In the genomic region with DNA sequence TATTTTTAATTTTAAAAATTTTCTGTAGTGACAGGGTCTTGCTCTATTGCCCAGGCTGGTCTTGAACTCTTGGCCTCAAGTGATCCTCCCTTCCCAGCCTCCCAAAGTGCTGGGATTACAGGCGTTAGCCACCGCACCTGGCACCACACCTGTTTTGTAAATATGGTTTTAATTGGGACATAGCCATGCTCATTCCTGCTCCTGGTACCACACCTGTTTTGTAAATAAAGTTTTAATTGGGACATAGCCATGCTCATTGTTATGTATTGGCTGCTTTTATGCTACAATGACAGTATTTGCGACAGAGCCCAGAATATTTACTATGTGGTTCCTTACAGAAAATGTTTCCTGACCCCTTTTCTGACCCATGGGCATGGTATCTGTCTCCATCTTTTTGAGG, we compare ENCODE assay signal across 22 cellular contexts.
"Had no signal": no experiment of that assay in that cellular context is flagged by ENCODE, and none has a peak within 500 bp of the region (broad histone marks: within the 10 kb centered on the region; RNA-seq: fewer than 3 reads in every experiment).

No MANE protein-coding gene starts in this region.

- H3K4me1 Mint-ChIP-seq: neural progenitor cell had no signal

- ATAC-seq: effector memory CD8-positive, alpha-beta T cell; gastrocnemius medialis; heart right ventricle; left lobe of liver; natural killer cell; pancreas; right cardiac atrium had no signal

- H3K27ac Mint-ChIP-seq: effector memory CD8-positive, alpha-beta T cell; natural killer cell; neural progenitor cell; progenitor cell of endocrine pancreas had no signal

- H3K27me3 Mint-ChIP-seq: effector memory CD8-positive, alpha-beta T cell; progenitor cell of endocrine pancreas had no signal

- H3K9me3 ChIP-seq: esophagus muscularis mucosa, gastrocnemius medialis, pancreas, stomach, thoracic aorta had no signal

- H3K9ac ChIP-seq: neural progenitor cell had no signal

- H3K4me3 Mint-ChIP-seq: effector memory CD8-positive, alpha-beta T cell; natural killer cell; neural progenitor cell had no signal

- H3K27me3 ChIP-seq: esophagus muscularis mucosa, gastrocnemius medialis, heart right ventricle, neural progenitor cell, pancreas, stomach had no signal

- H3K4me1 ChIP-seq: esophagus muscularis mucosa, gastrocnemius medialis, neural progenitor cell, pancreas, stomach had no signal

- H3K27ac ChIP-seq: epithelial cell of prostate, esophagus muscularis mucosa, gastrocnemius medialis, neural progenitor cell, pancreas, stomach, thoracic aorta had no signal

- H2AFZ ChIP-seq: neural progenitor cell had no signal

- H3K9me3 Mint-ChIP-seq: effector memory CD8-positive, alpha-beta T cell; natural killer cell had no signal

- H3K4me3 ChIP-seq: esophagus muscularis mucosa, gastrocnemius medialis, heart right ventricle, neural progenitor cell, pancreas, stomach, thoracic aorta had no signal

- H3K36me3 ChIP-seq: neural progenitor cell, pancreas, thoracic aorta had no signal

- H3K4me2 ChIP-seq: neural progenitor cell had no signal

- DNase-seq: effector memory CD8-positive, alpha-beta T cell; gastrocnemius medialis; heart right ventricle; hypothalamus; kidney glomerular epithelial cell; mammary epithelial cell; natural killer cell; occipital lobe; pancreas; right cardiac atrium; small intestine; stimulated activated CD4-positive, alpha-beta T cell treated with anti-CD3 and anti-CD28 coated beads, Interleukin-12 subunit alpha, Interleukin-12 subunit beta, amount 100 ng/mL, for 4 hours; stimulated activated naive CD4-positive, alpha-beta T cell; stomach; substantia nigra; trophoblast cell had no signal
